Comparison of ENCODE assay signal across 13 cellular contexts in the genomic region with DNA sequence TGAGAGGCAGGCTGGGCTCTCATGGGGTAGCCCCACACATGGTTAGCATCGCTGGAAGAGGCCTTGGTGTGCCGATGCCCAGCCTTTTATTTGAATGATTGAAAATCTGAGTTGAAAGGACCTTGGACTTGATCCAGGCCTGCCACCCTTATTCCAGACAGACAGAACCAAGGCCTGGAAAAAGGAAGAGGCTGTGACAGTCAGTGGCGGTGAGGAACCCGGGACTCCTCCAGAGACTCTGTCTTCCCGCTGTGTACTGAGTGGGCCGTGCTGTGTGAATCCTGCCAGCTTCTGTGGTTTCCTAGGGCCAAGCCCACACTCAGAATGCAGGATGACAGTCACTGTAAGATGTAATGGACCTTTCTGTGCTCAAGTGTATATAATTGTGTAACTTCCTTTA.
DNase-seq lines count a peak whose midpoint lies in the region; ATAC-seq, FAIRE-seq and TF ChIP-seq lines count a peak whose summit lies in the region.
"Had no signal": no experiment of that assay in that cellular context is flagged by ENCODE, and none has a peak within 500 bp of the region (broad histone marks: within the 10 kb centered on the region; RNA-seq: fewer than 3 reads in every experiment).

No MANE protein-coding gene starts in this region.

- no peak for TF ChIP-seq CTCF in left ventricle myocardium inferior (IDR thresholded peaks at IDR 0.05; ENCODE audit: borderline replicate concordance)
- TF ChIP-seq CTCF in GM10266 (IDR thresholded peaks at IDR 0.05; ENCODE audit: control insufficient read depth, insufficient read depth, low read depth, missing control alignments): no peak

- peak; percentile 31 to 47 for ATAC-seq in right cardiac atrium
- peak; percentile 39 for ATAC-seq in T-helper 17 cell
- ATAC-seq in aorta (ENCODE audit: low FRiP score): no peak
- ATAC-seq: gastroesophageal sphincter had no signal

- no peak for FAIRE-seq in GM19239 (lab: Jason Lieb, UNC)
- FAIRE-seq: keratinocyte had no signal

- H3K36me3 Mint-ChIP-seq in T-helper 17 cell (ENCODE audit: low read depth): no peaks in the 10 kb centered on the region
- H3K36me3 Mint-ChIP-seq: neural progenitor cell had no signal

- 68% methylated on average over 6 of the region's 6 CpGs for WGBS in right cardiac atrium
- WGBS in aorta, 2 donors: 37 to 43% methylated on average over 6 of the region's 6 CpGs

- no peak overlapping the region for H3K4me3 ChIP-seq in right cardiac atrium (ENCODE audit: low read length)
- no peak overlapping the region for H3K4me3 ChIP-seq in left ventricle myocardium inferior
- H3K4me3 ChIP-seq in effector memory CD4-positive, alpha-beta T cell (ENCODE audit: insufficient read depth, low read depth, low read length, poor library complexity, severe bottlenecking): no peak overlapping the region
- H3K4me3 ChIP-seq in aorta (ENCODE audit: low read length in 2 of 2): no peak overlapping the region
- H3K4me3 ChIP-seq: gastroesophageal sphincter, neural progenitor cell had no signal

- H3K4me1 Mint-ChIP-seq in T-helper 17 cell: peaks cover 47% of the 10 kb centered on the region

- intact Hi-C loops in right cardiac atrium (cut with DNase I): no loop called here
- intact Hi-C loops in left ventricle myocardium inferior (cut with micrococcal nuclease): no loop called here
- intact Hi-C loops in aorta (cut with DNase I): loop anchor here (5.0 to 10.0 kb wide), 4 partner anchors 65 to 220 kb away; a partner anchor contains a TSS

- H3K36me3 ChIP-seq in left ventricle myocardium inferior (peaks cover 5% of the 10 kb centered on the region), aorta (ENCODE audit: control insufficient read depth in 1 of 2, insufficient read depth in 2 of 2, low read length in 1 of 2) (no peaks in the 10 kb centered on the region)
- H3K36me3 ChIP-seq in effector memory CD4-positive, alpha-beta T cell (ENCODE audit: control insufficient read depth, insufficient read depth, low read length): no peaks in the 10 kb centered on the region
- H3K36me3 ChIP-seq: neural progenitor cell had no signal

- no peak overlapping the region for H3K27ac ChIP-seq in right cardiac atrium (ENCODE audit: low read length)
- no peak overlapping the region for H3K27ac ChIP-seq in left ventricle myocardium inferior (replicated peaks)
- H3K27ac ChIP-seq in effector memory CD4-positive, alpha-beta T cell (ENCODE audit: insufficient read depth, low read length, poor library complexity, severe bottlenecking): peak overlapping the region; percentile 78
- peak overlapping the region; percentile 41 to 62 for H3K27ac ChIP-seq in aorta (ENCODE audit: low read depth in 1 of 2, low read length in 2 of 2)
- H3K27ac ChIP-seq: neural progenitor cell, VCaP had no signal

- H3K27me3 ChIP-seq in right cardiac atrium (ENCODE audit: control insufficient read depth, insufficient read depth) (no peaks in the 10 kb centered on the region), left ventricle myocardium inferior (ENCODE audit: low read depth) (no peaks in the 10 kb centered on the region), aorta (ENCODE audit: control insufficient read depth in 1 of 2, insufficient read depth in 2 of 2, low read length in 1 of 2) (no peaks in the 10 kb centered on the region)
- no peaks in the 10 kb centered on the region for H3K27me3 ChIP-seq in effector memory CD4-positive, alpha-beta T cell (replicated peaks; ENCODE audit: control insufficient read depth, insufficient read depth, low read length, poor library complexity, severe bottlenecking)
- H3K27me3 ChIP-seq: gastroesophageal sphincter, neural progenitor cell had no signal

- H3K9me3 ChIP-seq in right cardiac atrium (ENCODE audit: control insufficient read depth, low read length): no peaks in the 10 kb centered on the region
- no peaks in the 10 kb centered on the region for H3K9me3 ChIP-seq in left ventricle myocardium inferior (replicated peaks)
- H3K9me3 ChIP-seq in T-helper 17 cell (ENCODE audit: control insufficient read depth, low read length, poor library complexity, severe bottlenecking): no peaks in the 10 kb centered on the region
- H3K9me3 ChIP-seq in effector memory CD4-positive, alpha-beta T cell (ENCODE audit: control insufficient read depth, low read length): no peaks in the 10 kb centered on the region
- H3K9me3 ChIP-seq in aorta (ENCODE audit: control insufficient read depth, low read length): no peaks in the 10 kb centered on the region
- H3K9me3 ChIP-seq: gastroesophageal sphincter had no signal

- H3K4me3 Mint-ChIP-seq in T-helper 17 cell: peak overlapping the region; percentile 89
- H3K4me3 Mint-ChIP-seq: neural progenitor cell had no signal

- H3K4me1 ChIP-seq in right cardiac atrium (ENCODE audit: control insufficient read depth, insufficient read depth, low read length): peaks cover 4% of the 10 kb centered on the region
- peaks cover 55% of the 10 kb centered on the region for H3K4me1 ChIP-seq in left ventricle myocardium inferior
- H3K4me1 ChIP-seq in effector memory CD4-positive, alpha-beta T cell (ENCODE audit: control insufficient read depth, insufficient read depth, low read length, poor library complexity, severe bottlenecking): peaks cover 24% of the 10 kb centered on the region
- H3K4me1 ChIP-seq in aorta (ENCODE audit: control insufficient read depth in 1 of 2, insufficient read depth in 2 of 2, low read length in 2 of 2): peaks cover 3 to 8% of the 10 kb centered on the region in 2 donors
- H3K4me1 ChIP-seq: neural progenitor cell had no signal

- DNase-seq in right cardiac atrium (peak in 1 of 3 donors; percentile 63), left ventricle myocardium inferior (no peak), T-helper 17 cell (no peak), aorta (no peak), islet precursor cell (no peak), GM19239 (ENCODE audit: insufficient read length, low spot score) (no peak), GM10266 (ENCODE audit: extremely low spot score) (no peak)
- no peak for DNase-seq in effector memory CD4-positive, alpha-beta T cell
- DNase-seq: NCI-H226 had no signal

- no peaks in the 10 kb centered on the region for H3K27me3 Mint-ChIP-seq in T-helper 17 cell

- H3K27ac Mint-ChIP-seq in T-helper 17 cell: peak overlapping the region; percentile 98
- H3K27ac Mint-ChIP-seq: neural progenitor cell had no signal

Comparison
In these comparisons a context has a peak if more than half of its experiments do, and no peak if none do; other contexts are left out.
1. H3K27ac ChIP-seq: peak in effector memory CD4-positive, alpha-beta T cell (single experiment) and aorta (2 of 2); none in right cardiac atrium (single experiment) and left ventricle myocardium inferior (single experiment).
2. intact Hi-C loops: an anchor here in aorta (5.0 to 10.0 kb wide); none called in right cardiac atrium and left ventricle myocardium inferior.